In genomic region chr7:102896585-102896984, GRCh38 we compare ENCODE assay signal across 1 cellular context.
TF ChIP-seq lines count a peak whose summit lies in the region.

No MANE protein-coding gene starts in this region.

TF ChIP-seq in IMR-90, 13 proteins besides CTCF, POLR2A, EP300 and RAD21:
- TF ChIP-seq RFX5 (IDR thresholded peaks at IDR 0.05; ENCODE audit: low read depth, low read length) (no peak), BHLHE40 (IDR thresholded peaks at IDR 0.05; ENCODE audit: low read depth, low read length) (no peak)
